In genomic region chr17:49505854-49506253, GRCh38 we compare ENCODE assay signal across 21 cellular contexts. TPM values are rescaled to one million over a fixed set of nuclear protein-coding genes. Genes with fewer than 3 reads are reported as not detected.
DNase-seq lines count a peak whose midpoint lies in the region; ATAC-seq and TF ChIP-seq lines count a peak whose summit lies in the region.
"Had no signal": no experiment of that assay in that cellular context is flagged by ENCODE, and none has a peak within 500 bp of the region (broad histone marks: within the 10 kb centered on the region; RNA-seq: fewer than 3 reads in every experiment).

No MANE protein-coding gene starts in this region.

- H3K36me3 Mint-ChIP-seq in GM23338 (ENCODE audit: low read depth): no peaks in the 10 kb centered on the region
- H3K36me3 Mint-ChIP-seq: IgD-negative memory B cell had no signal

- TF ChIP-seq CTCF in GM23338 (conservative IDR thresholded peaks at IDR 0.05; ENCODE audit: low read depth in 2 of 2): no peak
- no peak for TF ChIP-seq CTCF in heart left ventricle (IDR thresholded peaks at IDR 0.05)
- no peak for TF ChIP-seq CTCF in osteoblast (IDR thresholded peaks at IDR 0.05; ENCODE audit: extremely low read depth, low read depth, low read length)

- WGBS in heart left ventricle, 4 donors: 54 to 78% (median 66%) methylated on average over 11 to 14 of the region's 14 CpGs

- no peak for TF ChIP-seq POLR2A in heart left ventricle (IDR thresholded peaks at IDR 0.05)

- H3K4me2 ChIP-seq in GM23338 (no peak overlapping the region), osteoblast (ENCODE audit: insufficient read depth, low read length) (no peak overlapping the region)

- no peak overlapping the region for H3K4me3 Mint-ChIP-seq in GM23338
- H3K4me3 Mint-ChIP-seq: CD8-positive, alpha-beta memory T cell; IgD-negative memory B cell had no signal

- ATAC-seq in GM23338 (no peak), heart left ventricle (peak in 3 of 4 donors; percentile 25 to 59 (median 27)), left lobe of liver (peak; percentile 49), HG03196 (IDR thresholded peaks at IDR 0.05; ENCODE audit: unreplicated experiment) (no peak)

- H4K20me1 ChIP-seq in GM23338 (replicated peaks; ENCODE audit: insufficient read depth) (no peaks in the 10 kb centered on the region), osteoblast (ENCODE audit: insufficient read depth, low read length) (no peaks in the 10 kb centered on the region)

- H2AFZ ChIP-seq in GM23338: no peak overlapping the region
- H2AFZ ChIP-seq in osteoblast (ENCODE audit: low read length): no peak overlapping the region
- H2AFZ ChIP-seq: GM23248 had no signal

- H3K27me3 Mint-ChIP-seq in GM23338 (ENCODE audit: insufficient read depth, low read depth, poor library complexity): peaks cover 22% of the 10 kb centered on the region

- intact Hi-C loops in heart left ventricle (cut with DNase I): no loop called here

- peaks cover 38% of the 10 kb centered on the region for H3K4me1 Mint-ChIP-seq in GM23338
- H3K4me1 Mint-ChIP-seq: CD8-positive, alpha-beta memory T cell; IgD-negative memory B cell had no signal

- no peaks in the 10 kb centered on the region for H3K36me3 ChIP-seq in GM23338 (ENCODE audit: insufficient read depth)
- H3K36me3 ChIP-seq in heart left ventricle: peaks cover 0 to 2% (median 0%) of the 10 kb centered on the region in 9 donors
- no peaks in the 10 kb centered on the region for H3K36me3 ChIP-seq in osteoblast (ENCODE audit: insufficient read depth, low read length)

- H3K79me2 ChIP-seq in GM23338 (replicated peaks; ENCODE audit: insufficient read depth) (no peaks in the 10 kb centered on the region), osteoblast (ENCODE audit: insufficient read depth, low read length) (no peaks in the 10 kb centered on the region)

- H3K4me3 ChIP-seq in GM23338 (no peak overlapping the region), heart left ventricle (no peak overlapping the region), osteoblast (ENCODE audit: insufficient read depth, low read length) (no peak overlapping the region)
- H3K4me3 ChIP-seq: GM23248, SK-N-MC had no signal

- no peaks in the 10 kb centered on the region for H3K9me2 ChIP-seq in GM23338 (ENCODE audit: insufficient read depth)

- peaks cover 14% of the 10 kb centered on the region for H3K4me1 ChIP-seq in GM23338 (ENCODE audit: insufficient read depth)
- H3K4me1 ChIP-seq in heart left ventricle: peaks cover 0 to 10% (median 0%) of the 10 kb centered on the region in 12 donors
- H3K4me1 ChIP-seq in osteoblast (ENCODE audit: insufficient read depth, low read length): no peaks in the 10 kb centered on the region

- H3K27me3 ChIP-seq in GM23338 (ENCODE audit: insufficient read depth): no peaks in the 10 kb centered on the region; the same call in 1 of the 2 replicates
- H3K27me3 ChIP-seq in heart left ventricle: peaks cover 0 to 56% (median 13%) of the 10 kb centered on the region in 9 donors
- peaks cover 38% of the 10 kb centered on the region for H3K27me3 ChIP-seq in osteoblast (ENCODE audit: insufficient read depth, low read length)

- H3F3A ChIP-seq in GM23338 (replicated peaks; ENCODE audit: low read depth): 0 out of 2 replicates have a peak, but pooled peaks cover 4% of the 10 kb centered on the region

- H3K27ac ChIP-seq in GM23338 (ENCODE audit: low read depth) (no peak overlapping the region), heart left ventricle (no peak overlapping the region), osteoblast (ENCODE audit: low read depth, low read length) (no peak overlapping the region)
- H3K27ac ChIP-seq: C4-2B, GM23248, SK-N-MC had no signal

- H3K9me3 ChIP-seq in heart left ventricle (no peaks in the 10 kb centered on the region), osteoblast (ENCODE audit: low read depth, low read length) (no peaks in the 10 kb centered on the region)

- no peak overlapping the region for H3K27ac Mint-ChIP-seq in GM23338
- H3K27ac Mint-ChIP-seq: CD8-positive, alpha-beta memory T cell; IgD-negative memory B cell had no signal

- no peaks in the 10 kb centered on the region for H3K9me3 Mint-ChIP-seq in GM23338
- H3K9me3 Mint-ChIP-seq: CD8-positive, alpha-beta memory T cell had no signal

- DNase-seq in GM23338 (ENCODE audit: low spot score) (peak; percentile 31), heart left ventricle (no peak), left lobe of liver (ENCODE audit: low spot score) (no peak), osteoblast (ENCODE audit: insufficient read length, low spot score, missing footprints) (peak; percentile 27), NCI-H2029 treated with DMSO at 0.1 percent for 48 hours (lab: John Stamatoyannopoulos, UW) (no peak), SK-N-DZ (ENCODE audit: low spot score) (no peak)
- DNase-seq: Calu3; CD8-positive, alpha-beta memory T cell; DMS153; GM23248; HCEC 1CT; NCI-H1105 treated with DMSO at 0.1 percent for 48 hours; NCI-H2081; NCI-H2171; NCI-H526; OCI-M1; SHP77 had no signal

TF ChIP-seq in GM23338, 12 proteins besides CTCF, POLR2A, EP300 and RAD21 (continues in another document):
- TF ChIP-seq ZNF114 (CRISPR knock-in tag; IDR thresholded peaks at IDR 0.05) (no peak), STAT1 (IDR thresholded peaks at IDR 0.05; ENCODE audit: unreplicated experiment) (no peak), ZNF462 (CRISPR knock-in tag; IDR thresholded peaks at IDR 0.05) (no peak), NANOG (IDR thresholded peaks at IDR 0.05; ENCODE audit: borderline replicate concordance) (no peak), POLR2AphosphoS5 (IDR thresholded peaks at IDR 0.05; ENCODE audit: low read depth) (no peak), CREB1 (CRISPR knock-in tag; IDR thresholded peaks at IDR 0.05; ENCODE audit: low read depth) (no peak)

RNA-seq across cellular contexts. Expression of gene NGFR, which starts 10.8 kb away (rescaled TPM):
- 6.8 and 6.9 TPM in 2 replicates for total RNA-seq in GM23338 (2014; rRNA removed; shearing (Covaris generic))
- polyA plus RNA-seq in GM23338 (2016; fragmentation: Nextera tagmentation; extraction: Ambion mirVana) (2.3 and 2.8 TPM in 2 replicates), heart left ventricle (1 to 10 TPM; 4.6 to 5.7 TPM)
- total RNA-seq in heart left ventricle (10 to 100 TPM in 5 of 9 donors, 1 to 10 TPM in 4; 2.3 to 16.8 (median 11.3) TPM), left lobe of liver (14.0 TPM), osteoblast (under 0.01 and 0.29 TPM in 2 replicates)
- 1.9 and 2.2 TPM in 2 replicates for polyA plus RNA-seq in SK-N-DZ (2014; cell fraction: cytosol; rRNA removed)
- 1.4 TPM in 2 replicates for polyA plus RNA-seq in SK-N-DZ (2014; cell fraction: nucleus; rRNA removed)
- polyA plus RNA-seq: IgD-negative memory B cell had no signal

Comparison
In these comparisons a context has a peak if more than half of its experiments do, and no peak if none do; other contexts are left out.
1. ATAC-seq: peak in heart left ventricle (3 of 4) and left lobe of liver (single experiment); none in GM23338 (single experiment) and HG03196 (single experiment).
2. DNase-seq: peak in GM23338 (single experiment) and osteoblast (single experiment); none in heart left ventricle (0 of 5), left lobe of liver (single experiment), NCI-H2029 treated with DMSO at 0.1 percent for 48 hours (single experiment) and SK-N-DZ (single experiment).